In the genomic region with DNA sequence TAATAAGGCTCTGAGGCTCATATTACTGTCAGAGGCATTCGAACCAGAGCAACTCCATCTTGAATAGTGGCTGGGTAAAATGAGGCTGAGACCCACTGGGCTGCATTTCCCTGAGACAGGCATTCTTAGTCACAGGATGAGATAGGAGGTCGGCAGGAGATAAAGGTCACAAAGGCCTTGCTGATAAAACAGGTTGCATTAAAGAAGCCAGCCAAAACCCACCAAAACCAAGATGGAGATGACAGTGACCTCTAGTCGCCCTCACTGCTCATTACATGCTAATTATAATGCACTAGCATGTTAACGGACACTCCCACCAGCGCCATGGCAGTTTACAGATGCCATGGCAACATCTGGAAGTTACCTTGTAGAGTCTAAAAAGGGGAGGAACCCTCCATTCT, we compare ENCODE assay signal across 1 cellular context.
TF ChIP-seq lines count a peak whose summit lies in the region.

No MANE protein-coding gene starts in this region.

TF ChIP-seq in K562, 482 proteins besides CTCF, POLR2A, EP300 and RAD21 (continued from another document):
- TF ChIP-seq, protein P1, sequence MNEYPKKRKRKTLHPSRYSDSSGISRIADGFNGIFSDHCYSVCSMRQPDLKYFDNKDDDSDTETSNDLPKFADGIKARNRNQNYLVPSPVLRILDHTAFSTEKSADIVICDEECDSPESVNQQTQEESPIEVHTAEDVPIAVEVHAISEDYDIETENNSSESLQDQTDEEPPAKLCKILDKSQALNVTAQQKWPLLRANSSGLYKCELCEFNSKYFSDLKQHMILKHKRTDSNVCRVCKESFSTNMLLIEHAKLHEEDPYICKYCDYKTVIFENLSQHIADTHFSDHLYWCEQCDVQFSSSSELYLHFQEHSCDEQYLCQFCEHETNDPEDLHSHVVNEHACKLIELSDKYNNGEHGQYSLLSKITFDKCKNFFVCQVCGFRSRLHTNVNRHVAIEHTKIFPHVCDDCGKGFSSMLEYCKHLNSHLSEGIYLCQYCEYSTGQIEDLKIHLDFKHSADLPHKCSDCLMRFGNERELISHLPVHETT (CRISPR knock-in tag; conservative IDR thresholded peaks at IDR 0.05 in 1 of 2, IDR thresholded peaks at IDR 0.05 in 1 of 2), result 0 out of 4 replicates have a peak, but pooled peaks of 1 of the 2 experiments have one; percentile 42
- no peak for TF ChIP-seq BCOR (IDR thresholded peaks at IDR 0.05)
- TF ChIP-seq CBX2 (IDR thresholded peaks at IDR 0.05; ENCODE audit: insufficient read depth, low read length, poor library complexity, severe bottlenecking), result no peak
- TF ChIP-seq, protein P2, sequence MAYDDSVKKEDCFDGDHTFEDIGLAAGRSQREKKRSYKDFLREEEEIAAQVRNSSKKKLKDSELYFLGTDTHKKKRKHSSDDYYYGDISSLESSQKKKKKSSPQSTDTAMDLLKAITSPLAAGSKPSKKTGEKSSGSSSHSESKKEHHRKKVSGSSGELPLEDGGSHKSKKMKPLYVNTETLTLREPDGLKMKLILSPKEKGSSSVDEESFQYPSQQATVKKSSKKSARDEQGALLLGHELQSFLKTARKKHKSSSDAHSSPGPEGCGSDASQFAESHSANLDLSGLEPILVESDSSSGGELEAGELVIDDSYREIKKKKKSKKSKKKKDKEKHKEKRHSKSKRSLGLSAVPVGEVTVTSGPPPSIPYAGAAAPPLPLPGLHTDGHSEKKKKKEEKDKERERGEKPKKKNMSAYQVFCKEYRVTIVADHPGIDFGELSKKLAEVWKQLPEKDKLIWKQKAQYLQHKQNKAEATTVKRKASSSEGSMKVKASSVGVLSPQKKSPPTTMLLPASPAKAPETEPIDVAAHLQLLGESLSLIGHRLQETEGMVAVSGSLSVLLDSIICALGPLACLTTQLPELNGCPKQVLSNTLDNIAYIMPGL (CRISPR knock-in tag; IDR thresholded peaks at IDR 0.05), result no peak
- no peak for TF ChIP-seq KLF13 (tag; IDR thresholded peaks at IDR 0.05; ENCODE audit: borderline replicate concordance, low read depth)
- TF ChIP-seq ZNF695 (CRISPR knock-in tag; IDR thresholded peaks at IDR 0.05), result 0 out of 2 replicates have a peak, but pooled peaks have one; percentile 81
- TF ChIP-seq YY1 (IDR thresholded peaks at IDR 0.05; ENCODE audit: borderline replicate concordance in 1 of 3, control insufficient read depth in 1 of 3, extremely low read depth in 1 of 3, insufficient read depth in 3 of 3, insufficient read length in 1 of 3, insufficient replicate concordance in 2 of 3, low read depth in 1 of 3, low read length in 2 of 3), result peak in 1 of 3 experiments; percentile 45
- TF ChIP-seq ZNF311 (CRISPR knock-in tag; IDR thresholded peaks at IDR 0.05), result peak; percentile 94
- TF ChIP-seq JUND (IDR thresholded peaks at IDR 0.05; ENCODE audit: borderline replicate concordance, low read depth, low read length), result no peak
- no peak for TF ChIP-seq JUND (tag; IDR thresholded peaks at IDR 0.05; ENCODE audit: borderline replicate concordance, low read depth, low read length)
- no peak for TF ChIP-seq BMI1 (IDR thresholded peaks at IDR 0.05; ENCODE audit: low read length)
- no peak for TF ChIP-seq TFAM (CRISPR knock-in tag; conservative IDR thresholded peaks at IDR 0.05)
- no peak for TF ChIP-seq NR2C1 (IDR thresholded peaks at IDR 0.05)
- peak; percentile 68; the same call in 1 of the 2 replicates for TF ChIP-seq NR2C1 (tag; IDR thresholded peaks at IDR 0.05)
- peak; percentile 21; the same call in 1 of the 2 replicates for TF ChIP-seq ESRRA (IDR thresholded peaks at IDR 0.05; ENCODE audit: borderline replicate concordance, low read depth)
- 0 out of 2 replicates have a peak, but pooled peaks have one; percentile 33 for TF ChIP-seq DDX20 (tag; IDR thresholded peaks at IDR 0.05; ENCODE audit: low read depth)
- TF ChIP-seq, protein P3, sequence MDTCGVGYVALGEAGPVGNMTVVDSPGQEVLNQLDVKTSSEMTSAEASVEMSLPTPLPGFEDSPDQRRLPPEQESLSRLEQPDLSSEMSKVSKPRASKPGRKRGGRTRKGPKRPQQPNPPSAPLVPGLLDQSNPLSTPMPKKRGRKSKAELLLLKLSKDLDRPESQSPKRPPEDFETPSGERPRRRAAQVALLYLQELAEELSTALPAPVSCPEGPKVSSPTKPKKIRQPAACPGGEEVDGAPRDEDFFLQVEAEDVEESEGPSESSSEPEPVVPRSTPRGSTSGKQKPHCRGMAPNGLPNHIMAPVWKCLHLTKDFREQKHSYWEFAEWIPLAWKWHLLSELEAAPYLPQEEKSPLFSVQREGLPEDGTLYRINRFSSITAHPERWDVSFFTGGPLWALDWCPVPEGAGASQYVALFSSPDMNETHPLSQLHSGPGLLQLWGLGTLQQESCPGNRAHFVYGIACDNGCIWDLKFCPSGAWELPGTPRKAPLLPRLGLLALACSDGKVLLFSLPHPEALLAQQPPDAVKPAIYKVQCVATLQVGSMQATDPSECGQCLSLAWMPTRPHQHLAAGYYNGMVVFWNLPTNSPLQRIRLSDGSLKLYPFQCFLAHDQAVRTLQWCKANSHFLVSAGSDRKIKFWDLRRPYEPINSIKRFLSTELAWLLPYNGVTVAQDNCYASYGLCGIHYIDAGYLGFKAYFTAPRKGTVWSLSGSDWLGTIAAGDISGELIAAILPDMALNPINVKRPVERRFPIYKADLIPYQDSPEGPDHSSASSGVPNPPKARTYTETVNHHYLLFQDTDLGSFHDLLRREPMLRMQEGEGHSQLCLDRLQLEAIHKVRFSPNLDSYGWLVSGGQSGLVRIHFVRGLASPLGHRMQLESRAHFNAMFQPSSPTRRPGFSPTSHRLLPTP (IDR thresholded peaks at IDR 0.05; ENCODE audit: borderline replicate concordance, extremely low read depth, insufficient read length), result no peak
- TF ChIP-seq BHLHE40 (IDR thresholded peaks at IDR 0.05; ENCODE audit: low read length), result no peak
- TF ChIP-seq PYGO2 (tag; IDR thresholded peaks at IDR 0.05), result no peak
- 0 out of 2 replicates have a peak, but pooled peaks have one; percentile 36 for TF ChIP-seq PTTG1 (tag; IDR thresholded peaks at IDR 0.05; ENCODE audit: low read depth)
- TF ChIP-seq ZNF586 (CRISPR knock-in tag; conservative IDR thresholded peaks at IDR 0.05), result 0 out of 2 replicates have a peak, but pooled peaks have one; percentile 64
- no peak for TF ChIP-seq ZNF274 (IDR thresholded peaks at IDR 0.05; ENCODE audit: borderline replicate concordance, low read depth, low read length)
- no peak for TF ChIP-seq ETV1 (tag; conservative IDR thresholded peaks at IDR 0.05; ENCODE audit: low read depth)
- no peak for TF ChIP-seq ZNF79 (CRISPR knock-in tag; IDR thresholded peaks at IDR 0.05; ENCODE audit: low read depth)
- 0 out of 2 replicates have a peak, but pooled peaks have one; percentile 14 for TF ChIP-seq ZNF583 (CRISPR knock-in tag; IDR thresholded peaks at IDR 0.05)
- TF ChIP-seq, protein P4, sequence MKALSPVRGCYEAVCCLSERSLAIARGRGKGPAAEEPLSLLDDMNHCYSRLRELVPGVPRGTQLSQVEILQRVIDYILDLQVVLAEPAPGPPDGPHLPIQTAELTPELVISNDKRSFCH (CRISPR knock-in tag; IDR thresholded peaks at IDR 0.05), result no peak
- TF ChIP-seq, protein P4 (tag; IDR thresholded peaks at IDR 0.05), result peak; percentile 94
- TF ChIP-seq, protein P5, sequence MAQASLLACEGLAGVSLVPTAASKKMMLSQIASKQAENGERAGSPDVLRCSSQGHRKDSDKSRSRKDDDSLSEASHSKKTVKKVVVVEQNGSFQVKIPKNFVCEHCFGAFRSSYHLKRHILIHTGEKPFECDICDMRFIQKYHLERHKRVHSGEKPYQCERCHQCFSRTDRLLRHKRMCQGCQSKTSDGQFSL (CRISPR knock-in tag; IDR thresholded peaks at IDR 0.05), result no peak
- TF ChIP-seq, protein P5 (tag; IDR thresholded peaks at IDR 0.05), result peak in 1 of 2 experiments; percentile 58; a peak in 1 of 4 replicates
- no peak for TF ChIP-seq OTX1 (CRISPR knock-in tag; IDR thresholded peaks at IDR 0.05)
- no peak for TF ChIP-seq RBM22 (IDR thresholded peaks at IDR 0.05; ENCODE audit: low read depth, low read length, poor library complexity, severe bottlenecking)
- peak; percentile 39; the same call in 1 of the 2 replicates for TF ChIP-seq GTF2A2 (tag; IDR thresholded peaks at IDR 0.05)
- peak; percentile 69; the same call in 1 of the 2 replicates for TF ChIP-seq DIDO1 (tag; IDR thresholded peaks at IDR 0.05; ENCODE audit: low read depth)
- TF ChIP-seq, protein P6, sequence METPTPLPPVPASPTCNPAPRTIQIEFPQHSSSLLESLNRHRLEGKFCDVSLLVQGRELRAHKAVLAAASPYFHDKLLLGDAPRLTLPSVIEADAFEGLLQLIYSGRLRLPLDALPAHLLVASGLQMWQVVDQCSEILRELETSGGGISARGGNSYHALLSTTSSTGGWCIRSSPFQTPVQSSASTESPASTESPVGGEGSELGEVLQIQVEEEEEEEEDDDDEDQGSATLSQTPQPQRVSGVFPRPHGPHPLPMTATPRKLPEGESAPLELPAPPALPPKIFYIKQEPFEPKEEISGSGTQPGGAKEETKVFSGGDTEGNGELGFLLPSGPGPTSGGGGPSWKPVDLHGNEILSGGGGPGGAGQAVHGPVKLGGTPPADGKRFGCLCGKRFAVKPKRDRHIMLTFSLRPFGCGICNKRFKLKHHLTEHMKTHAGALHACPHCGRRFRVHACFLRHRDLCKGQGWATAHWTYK (CRISPR knock-in tag; IDR thresholded peaks at IDR 0.05), result no peak
- no peak for TF ChIP-seq ATF1 (CRISPR knock-in tag; IDR thresholded peaks at IDR 0.05)
- TF ChIP-seq ATF1 (tag; IDR thresholded peaks at IDR 0.05), result no peak
